In the genomic region with DNA sequence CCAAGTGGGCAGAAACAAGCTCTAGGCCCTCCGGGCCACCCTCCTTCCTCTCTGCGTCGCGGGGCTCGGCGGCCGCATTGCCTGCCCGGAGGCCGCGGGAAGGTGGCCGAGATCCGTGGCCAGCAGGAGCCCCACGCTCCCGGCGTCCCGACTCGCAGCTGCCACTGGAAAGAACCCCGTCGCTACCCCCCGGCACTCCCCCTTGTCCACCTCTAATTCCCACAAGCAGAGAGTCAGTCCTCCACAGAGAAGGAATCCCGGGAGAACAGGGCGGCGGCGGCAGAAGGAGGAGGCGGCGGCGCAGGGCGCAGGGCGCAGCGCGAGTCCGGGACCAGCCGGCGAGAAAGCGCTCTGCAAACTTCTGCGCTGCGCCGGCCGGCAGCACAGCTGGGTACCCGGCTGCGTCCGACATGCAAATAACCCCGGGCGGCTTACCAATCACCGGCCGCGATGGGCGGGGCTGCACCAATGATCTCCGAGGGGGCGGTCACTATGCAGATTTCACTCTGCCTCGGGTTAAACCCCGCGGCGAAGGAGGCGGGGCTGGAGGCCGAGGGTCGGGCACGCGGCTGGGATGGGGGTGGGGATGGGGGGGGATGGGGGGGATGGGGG, we compare ENCODE assay signal across 8 cellular contexts. TPM values are rescaled to one million over a fixed set of nuclear protein-coding genes. Genes with fewer than 3 reads are reported as not detected.
DNase-seq lines count a peak whose midpoint lies in the region; ATAC-seq and TF ChIP-seq lines count a peak whose summit lies in the region.

ABTB2 (minus strand) TSS at position 365 of the 612 bp plus-strand sequence.

- CTCF ChIA-PET in activated CD4-positive, alpha-beta T cell treated with anti-CD3 and anti-CD28 coated beads for 36 hours (lab: Charles Lee): interaction anchor here (0.5 to 4.2 kb wide), 22 partner anchors 10 to 672 kb away, joined by 3 to 70 read pairs (median 4); no protein-coding TSS in a partner anchor

- ATAC-seq in HG03442 (IDR thresholded peaks at IDR 0.05; ENCODE audit: unreplicated experiment): peak; percentile 91
- ATAC-seq in activated CD4-positive, alpha-beta T cell treated with anti-CD3 and anti-CD28 coated beads for 36 hours: peak; percentile 95
- peak; percentile 91 for ATAC-seq in left lung

- H3K4me3 ChIP-seq in BLaER1 (peak within 1 kb of the TSS; percentile 73), coronary artery (peak within 1 kb of the TSS; percentile 85), left lung (peak within 1 kb of the TSS; percentile 59 to 78)

- H3K36me3 ChIP-seq in BLaER1 (no peaks in the 10 kb centered on the region), left lung (no peaks in the 10 kb centered on the region)

- H3K4me3 Mint-ChIP-seq in activated CD4-positive, alpha-beta T cell treated with anti-CD3 and anti-CD28 coated beads for 36 hours: peak within 1 kb of the TSS; percentile 78

- H3K4me1 ChIP-seq in BLaER1 (peaks cover 18% of the 10 kb centered on the region), left lung (peaks cover 12 to 33% of the 10 kb centered on the region in 2 donors)

- H3K27me3 Mint-ChIP-seq in activated CD4-positive, alpha-beta T cell treated with anti-CD3 and anti-CD28 coated beads for 36 hours: peaks cover 36% of the 10 kb centered on the region

- peak within 1 kb of the TSS; percentile 100 for H3K4me2 ChIP-seq in BLaER1

- H3K9ac ChIP-seq in BLaER1: peak within 1 kb of the TSS; percentile 69; the same call in 1 of the 2 replicates

- POLR2A ChIA-PET in activated CD4-positive, alpha-beta T cell treated with anti-CD3 and anti-CD28 coated beads for 36 hours (lab: Charles Lee): interaction anchor here (0.6 to 2.2 kb wide), 7 partner anchors 45 to 568 kb away, joined by 3 to 10 read pairs (median 3); no protein-coding TSS in a partner anchor

- peaks cover 23% of the 10 kb centered on the region for H4K20me1 ChIP-seq in BLaER1

- peak within 1 kb of the TSS; percentile 35; the same call in 1 of the 2 replicates for H3K27ac ChIP-seq in BLaER1
- peak within 1 kb of the TSS; percentile 73 to 88 for H3K27ac ChIP-seq in coronary artery
- peak within 1 kb of the TSS; percentile 66 to 67 for H3K27ac ChIP-seq in left lung

- peaks cover 2% of the 10 kb centered on the region for H3K36me3 Mint-ChIP-seq in activated CD4-positive, alpha-beta T cell treated with anti-CD3 and anti-CD28 coated beads for 36 hours (ENCODE audit: low read depth)

- H3K4me1 Mint-ChIP-seq in activated CD4-positive, alpha-beta T cell treated with anti-CD3 and anti-CD28 coated beads for 36 hours: peaks cover 28% of the 10 kb centered on the region

- H3K27ac Mint-ChIP-seq in activated CD4-positive, alpha-beta T cell treated with anti-CD3 and anti-CD28 coated beads for 36 hours: peak within 1 kb of the TSS; percentile 67

- no peaks in the 10 kb centered on the region for H3K9me3 Mint-ChIP-seq in activated CD4-positive, alpha-beta T cell treated with anti-CD3 and anti-CD28 coated beads for 36 hours (ENCODE audit: low read depth)

- no peak for TF ChIP-seq CTCF in coronary artery (IDR thresholded peaks at IDR 0.05)
- TF ChIP-seq CTCF in left lung (IDR thresholded peaks at IDR 0.05): no peak

- H3K9me3 ChIP-seq in BLaER1: no peaks in the 10 kb centered on the region
- no peaks in the 10 kb centered on the region for H3K9me3 ChIP-seq in left lung

- H3K27me3 ChIP-seq in BLaER1 (peaks cover 37% of the 10 kb centered on the region), left lung (peaks cover 0 to 44% of the 10 kb centered on the region in 2 donors)

- DNase-seq in GM19240 (ENCODE audit: insufficient read length, low spot score) (peak; percentile 81), NCI-H510A treated with DMSO at 0.1 percent for 48 hours (lab: John Stamatoyannopoulos, UW) (peak; percentile 91), coronary artery (ENCODE audit: low spot score) (peak; percentile 98), left lung (peak; percentile 97 to 99)
- peak; percentile 99 for DNase-seq in activated CD4-positive, alpha-beta T cell treated with anti-CD3 and anti-CD28 coated beads for 36 hours
- DNase-seq in stimulated activated CD4-positive, alpha-beta T cell treated with anti-CD3 and anti-CD28 coated beads, Interleukin-2, amount 100 ng/mL, for 4 hours (ENCODE audit: low read depth): peak; percentile 97

- intact Hi-C loops in activated CD4-positive, alpha-beta T cell treated with anti-CD3 and anti-CD28 coated beads for 36 hours (cut with DNase I, micrococcal nuclease): loop anchor here (1.0 to 10.0 kb wide), 14 partner anchors 14 to 583 kb away; partner anchors contain the start of genes CAPRIN1 (in 2 of the 2), NAT10 (in 2 of the 2), CAT (in 1 of the 2) and FBXO3 (in 1 of the 2)
- intact Hi-C loops in left lung (cut with DNase I): loop anchor here in 1 of 2 donors (2.0 kb wide), 1 partner anchor 183 kb away; no protein-coding TSS in a partner anchor

RNA-seq across cellular contexts. Expression of gene ABTB2, which starts in this region (rescaled TPM):
- total RNA-seq in activated CD4-positive, alpha-beta T cell treated with anti-CD3 and anti-CD28 coated beads for 36 hours: 1 to 10 TPM; 1.2 TPM
- total RNA-seq in left lung: 1 to 10 TPM; 2.4 to 6.9 TPM

Comparison
In these comparisons a context has a peak if more than half of its experiments do, and no peak if none do; other contexts are left out.
1. Peak in every context shown above with its lines: DNase-seq, ATAC-seq, H3K4me3 ChIP-seq and H3K27ac ChIP-seq.